Comparison of ENCODE assay signal across 1 cellular context in genomic region chr5:72517961-72518690, GRCh38.
TF ChIP-seq lines count a peak whose summit lies in the region.

No MANE protein-coding gene starts in this region.

TF ChIP-seq in H1, 55 proteins besides CTCF, POLR2A, EP300 and RAD21:
- TF ChIP-seq CHD7 (IDR thresholded peaks at IDR 0.05; ENCODE audit: insufficient replicate concordance, low read length) (no peak), SIRT6 (IDR thresholded peaks at IDR 0.05; ENCODE audit: low read length) (no peak), CTBP2 (IDR thresholded peaks at IDR 0.05; ENCODE audit: borderline replicate concordance, insufficient read depth, insufficient read length, low read length) (no peak), KDM1A (IDR thresholded peaks at IDR 0.05; ENCODE audit: borderline replicate concordance, low read length) (no peak), BRCA1 (IDR thresholded peaks at IDR 0.05; ENCODE audit: low read depth, low read length) (no peak), SUZ12 (IDR thresholded peaks at IDR 0.05; ENCODE audit: low read length) (no peak), MAFK (IDR thresholded peaks at IDR 0.05; ENCODE audit: low read depth, low read length) (no peak), HDAC6 (IDR thresholded peaks at IDR 0.05; ENCODE audit: low read depth, low read length) (no peak), ZNF274 (IDR thresholded peaks at IDR 0.05; ENCODE audit: borderline replicate concordance, extremely low read depth, low read length) (no peak), RNF2 (IDR thresholded peaks at IDR 0.05; ENCODE audit: borderline replicate concordance, low read depth, low read length, missing control alignments, poor library complexity, severe bottlenecking) (no peak)
